Comparison of ENCODE assay signal across 2 cellular contexts in the genomic region with DNA sequence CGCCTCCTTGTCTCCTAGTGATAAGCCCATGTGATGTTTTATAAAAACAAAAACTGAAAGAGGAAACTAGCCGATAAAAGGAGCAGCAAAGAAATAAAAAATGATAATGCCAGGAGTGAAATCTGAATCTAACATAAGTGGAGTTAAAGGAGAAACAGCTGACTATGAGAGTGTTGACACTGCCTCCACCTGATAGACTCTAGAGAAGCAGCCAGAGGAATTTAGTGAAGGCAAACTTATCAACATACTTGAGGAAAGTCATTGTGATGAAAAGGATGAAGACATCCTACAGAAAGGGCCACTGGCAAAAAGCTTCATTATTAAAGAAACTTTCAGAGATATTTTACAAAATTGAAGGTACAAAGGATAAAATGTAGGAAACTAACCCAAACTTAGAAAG.
TF ChIP-seq lines count a peak whose summit lies in the region.

No MANE protein-coding gene starts in this region.

TF ChIP-seq in SK-N-SH treated with all-trans-retinoic acid at 6 μM for 48 hours, 23 proteins besides CTCF, POLR2A, EP300 and RAD21:
- no peak for TF ChIP-seq BACH2 (CRISPR knock-in tag; IDR thresholded peaks at IDR 0.05; ENCODE audit: borderline replicate concordance)
- TF ChIP-seq ZC3H10 (CRISPR knock-in tag; IDR thresholded peaks at IDR 0.05): no peak
- no peak for TF ChIP-seq ZNF70 (CRISPR knock-in tag; IDR thresholded peaks at IDR 0.05)
- TF ChIP-seq, protein P1, sequence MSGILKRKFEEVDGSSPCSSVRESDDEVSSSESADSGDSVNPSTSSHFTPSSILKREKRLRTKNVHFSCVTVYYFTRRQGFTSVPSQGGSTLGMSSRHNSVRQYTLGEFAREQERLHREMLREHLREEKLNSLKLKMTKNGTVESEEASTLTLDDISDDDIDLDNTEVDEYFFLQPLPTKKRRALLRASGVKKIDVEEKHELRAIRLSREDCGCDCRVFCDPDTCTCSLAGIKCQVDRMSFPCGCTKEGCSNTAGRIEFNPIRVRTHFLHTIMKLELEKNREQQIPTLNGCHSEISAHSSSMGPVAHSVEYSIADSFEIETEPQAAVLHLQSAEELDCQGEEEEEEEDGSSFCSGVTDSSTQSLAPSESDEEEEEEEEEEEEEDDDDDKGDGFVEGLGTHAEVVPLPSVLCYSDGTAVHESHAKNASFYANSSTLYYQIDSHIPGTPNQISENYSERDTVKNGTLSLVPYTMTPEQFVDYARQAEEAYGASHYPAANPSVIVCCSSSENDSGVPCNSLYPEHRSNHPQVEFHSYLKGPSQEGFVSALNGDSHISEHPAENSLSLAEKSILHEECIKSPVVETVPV (CRISPR knock-in tag; IDR thresholded peaks at IDR 0.05): no peak
- TF ChIP-seq GLIS3 (CRISPR knock-in tag; IDR thresholded peaks at IDR 0.05): no peak
- no peak for TF ChIP-seq ZNF8 (CRISPR knock-in tag; IDR thresholded peaks at IDR 0.05)
- no peak for TF ChIP-seq SNAI2 (CRISPR knock-in tag; IDR thresholded peaks at IDR 0.05)
- no peak for TF ChIP-seq OSR1 (CRISPR knock-in tag; IDR thresholded peaks at IDR 0.05)
- no peak for TF ChIP-seq CSDC2 (CRISPR knock-in tag; IDR thresholded peaks at IDR 0.05)
- TF ChIP-seq ESRRG (CRISPR knock-in tag; IDR thresholded peaks at IDR 0.05): no peak
- TF ChIP-seq TOX (CRISPR knock-in tag; IDR thresholded peaks at IDR 0.05; ENCODE audit: borderline replicate concordance): no peak
- no peak for TF ChIP-seq TCF4 (CRISPR knock-in tag; IDR thresholded peaks at IDR 0.05; ENCODE audit: borderline replicate concordance)
- TF ChIP-seq PPARA (CRISPR knock-in tag; IDR thresholded peaks at IDR 0.05; ENCODE audit: borderline replicate concordance): no peak
- TF ChIP-seq, protein P2, sequence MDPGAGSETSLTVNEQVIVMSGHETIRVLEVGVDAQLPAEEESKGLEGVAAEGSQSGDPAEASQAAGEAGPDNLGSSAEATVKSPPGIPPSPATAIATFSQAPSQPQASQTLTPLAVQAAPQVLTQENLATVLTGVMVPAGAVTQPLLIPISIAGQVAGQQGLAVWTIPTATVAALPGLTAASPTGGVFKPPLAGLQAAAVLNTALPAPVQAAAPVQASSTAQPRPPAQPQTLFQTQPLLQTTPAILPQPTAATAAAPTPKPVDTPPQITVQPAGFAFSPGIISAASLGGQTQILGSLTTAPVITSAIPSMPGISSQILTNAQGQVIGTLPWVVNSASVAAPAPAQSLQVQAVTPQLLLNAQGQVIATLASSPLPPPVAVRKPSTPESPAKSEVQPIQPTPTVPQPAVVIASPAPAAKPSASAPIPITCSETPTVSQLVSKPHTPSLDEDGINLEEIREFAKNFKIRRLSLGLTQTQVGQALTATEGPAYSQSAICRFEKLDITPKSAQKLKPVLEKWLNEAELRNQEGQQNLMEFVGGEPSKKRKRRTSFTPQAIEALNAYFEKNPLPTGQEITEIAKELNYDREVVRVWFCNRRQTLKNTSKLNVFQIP (CRISPR knock-in tag; IDR thresholded peaks at IDR 0.05; ENCODE audit: borderline replicate concordance, low read depth): no peak
- TF ChIP-seq, protein P3, sequence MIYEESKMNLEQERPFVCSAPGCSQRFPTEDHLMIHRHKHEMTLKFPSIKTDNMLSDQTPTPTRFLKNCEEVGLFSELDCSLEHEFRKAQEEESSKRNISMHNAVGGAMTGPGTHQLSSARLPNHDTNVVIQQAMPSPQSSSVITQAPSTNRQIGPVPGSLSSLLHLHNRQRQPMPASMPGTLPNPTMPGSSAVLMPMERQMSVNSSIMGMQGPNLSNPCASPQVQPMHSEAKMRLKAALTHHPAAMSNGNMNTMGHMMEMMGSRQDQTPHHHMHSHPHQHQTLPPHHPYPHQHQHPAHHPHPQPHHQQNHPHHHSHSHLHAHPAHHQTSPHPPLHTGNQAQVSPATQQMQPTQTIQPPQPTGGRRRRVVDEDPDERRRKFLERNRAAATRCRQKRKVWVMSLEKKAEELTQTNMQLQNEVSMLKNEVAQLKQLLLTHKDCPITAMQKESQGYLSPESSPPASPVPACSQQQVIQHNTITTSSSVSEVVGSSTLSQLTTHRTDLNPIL (CRISPR knock-in tag; IDR thresholded peaks at IDR 0.05; ENCODE audit: low read depth): no peak
- TF ChIP-seq, protein P4, sequence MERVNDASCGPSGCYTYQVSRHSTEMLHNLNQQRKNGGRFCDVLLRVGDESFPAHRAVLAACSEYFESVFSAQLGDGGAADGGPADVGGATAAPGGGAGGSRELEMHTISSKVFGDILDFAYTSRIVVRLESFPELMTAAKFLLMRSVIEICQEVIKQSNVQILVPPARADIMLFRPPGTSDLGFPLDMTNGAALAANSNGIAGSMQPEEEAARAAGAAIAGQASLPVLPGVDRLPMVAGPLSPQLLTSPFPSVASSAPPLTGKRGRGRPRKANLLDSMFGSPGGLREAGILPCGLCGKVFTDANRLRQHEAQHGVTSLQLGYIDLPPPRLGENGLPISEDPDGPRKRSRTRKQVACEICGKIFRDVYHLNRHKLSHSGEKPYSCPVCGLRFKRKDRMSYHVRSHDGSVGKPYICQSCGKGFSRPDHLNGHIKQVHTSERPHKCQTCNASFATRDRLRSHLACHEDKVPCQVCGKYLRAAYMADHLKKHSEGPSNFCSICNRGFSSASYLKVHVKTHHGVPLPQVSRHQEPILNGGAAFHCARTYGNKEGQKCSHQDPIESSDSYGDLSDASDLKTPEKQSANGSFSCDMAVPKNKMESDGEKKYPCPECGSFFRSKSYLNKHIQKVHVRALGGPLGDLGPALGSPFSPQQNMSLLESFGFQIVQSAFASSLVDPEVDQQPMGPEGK (CRISPR knock-in tag; IDR thresholded peaks at IDR 0.05; ENCODE audit: borderline replicate concordance): no peak
- TF ChIP-seq ZNF565 (CRISPR knock-in tag; conservative IDR thresholded peaks at IDR 0.05; ENCODE audit: low read depth): no peak
- no peak for TF ChIP-seq ARNTL (CRISPR knock-in tag; IDR thresholded peaks at IDR 0.05; ENCODE audit: borderline replicate concordance, low read depth)
TF ChIP-seq in SK-N-SH treated with all-trans-retinoic acid at 6 μM for 48 hours: peak in this region for 0.

TF ChIP-seq in SK-N-SH, 30 proteins besides CTCF, POLR2A, EP300 and RAD21 (continued from another document):
- TF ChIP-seq, protein P5, sequence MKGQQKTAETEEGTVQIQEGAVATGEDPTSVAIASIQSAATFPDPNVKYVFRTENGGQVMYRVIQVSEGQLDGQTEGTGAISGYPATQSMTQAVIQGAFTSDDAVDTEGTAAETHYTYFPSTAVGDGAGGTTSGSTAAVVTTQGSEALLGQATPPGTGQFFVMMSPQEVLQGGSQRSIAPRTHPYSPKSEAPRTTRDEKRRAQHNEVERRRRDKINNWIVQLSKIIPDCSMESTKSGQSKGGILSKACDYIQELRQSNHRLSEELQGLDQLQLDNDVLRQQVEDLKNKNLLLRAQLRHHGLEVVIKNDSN (IDR thresholded peaks at IDR 0.05; ENCODE audit: borderline replicate concordance, low read depth): no peak
- TF ChIP-seq JUND (IDR thresholded peaks at IDR 0.05) (no peak), TCF12 (IDR thresholded peaks at IDR 0.05) (no peak), RCOR1 (IDR thresholded peaks at IDR 0.05; ENCODE audit: low read length) (no peak), NRF1 (IDR thresholded peaks at IDR 0.05; ENCODE audit: low read depth, low read length) (no peak), YY1 (IDR thresholded peaks at IDR 0.05; ENCODE audit: low read depth) (no peak), EZH2phosphoT487 (IDR thresholded peaks at IDR 0.05; ENCODE audit: borderline replicate concordance, low read depth) (no peak), GATA2 (CRISPR knock-in tag; IDR thresholded peaks at IDR 0.05) (no peak), MEF2A (IDR thresholded peaks at IDR 0.05; ENCODE audit: borderline replicate concordance, low read depth) (no peak)
- TF ChIP-seq, protein P6, sequence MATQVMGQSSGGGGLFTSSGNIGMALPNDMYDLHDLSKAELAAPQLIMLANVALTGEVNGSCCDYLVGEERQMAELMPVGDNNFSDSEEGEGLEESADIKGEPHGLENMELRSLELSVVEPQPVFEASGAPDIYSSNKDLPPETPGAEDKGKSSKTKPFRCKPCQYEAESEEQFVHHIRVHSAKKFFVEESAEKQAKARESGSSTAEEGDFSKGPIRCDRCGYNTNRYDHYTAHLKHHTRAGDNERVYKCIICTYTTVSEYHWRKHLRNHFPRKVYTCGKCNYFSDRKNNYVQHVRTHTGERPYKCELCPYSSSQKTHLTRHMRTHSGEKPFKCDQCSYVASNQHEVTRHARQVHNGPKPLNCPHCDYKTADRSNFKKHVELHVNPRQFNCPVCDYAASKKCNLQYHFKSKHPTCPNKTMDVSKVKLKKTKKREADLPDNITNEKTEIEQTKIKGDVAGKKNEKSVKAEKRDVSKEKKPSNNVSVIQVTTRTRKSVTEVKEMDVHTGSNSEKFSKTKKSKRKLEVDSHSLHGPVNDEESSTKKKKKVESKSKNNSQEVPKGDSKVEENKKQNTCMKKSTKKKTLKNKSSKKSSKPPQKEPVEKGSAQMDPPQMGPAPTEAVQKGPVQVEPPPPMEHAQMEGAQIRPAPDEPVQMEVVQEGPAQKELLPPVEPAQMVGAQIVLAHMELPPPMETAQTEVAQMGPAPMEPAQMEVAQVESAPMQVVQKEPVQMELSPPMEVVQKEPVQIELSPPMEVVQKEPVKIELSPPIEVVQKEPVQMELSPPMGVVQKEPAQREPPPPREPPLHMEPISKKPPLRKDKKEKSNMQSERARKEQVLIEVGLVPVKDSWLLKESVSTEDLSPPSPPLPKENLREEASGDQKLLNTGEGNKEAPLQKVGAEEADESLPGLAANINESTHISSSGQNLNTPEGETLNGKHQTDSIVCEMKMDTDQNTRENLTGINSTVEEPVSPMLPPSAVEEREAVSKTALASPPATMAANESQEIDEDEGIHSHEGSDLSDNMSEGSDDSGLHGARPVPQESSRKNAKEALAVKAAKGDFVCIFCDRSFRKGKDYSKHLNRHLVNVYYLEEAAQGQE (IDR thresholded peaks at IDR 0.05; ENCODE audit: low read depth, low read length): no peak
- TF ChIP-seq, protein P7, sequence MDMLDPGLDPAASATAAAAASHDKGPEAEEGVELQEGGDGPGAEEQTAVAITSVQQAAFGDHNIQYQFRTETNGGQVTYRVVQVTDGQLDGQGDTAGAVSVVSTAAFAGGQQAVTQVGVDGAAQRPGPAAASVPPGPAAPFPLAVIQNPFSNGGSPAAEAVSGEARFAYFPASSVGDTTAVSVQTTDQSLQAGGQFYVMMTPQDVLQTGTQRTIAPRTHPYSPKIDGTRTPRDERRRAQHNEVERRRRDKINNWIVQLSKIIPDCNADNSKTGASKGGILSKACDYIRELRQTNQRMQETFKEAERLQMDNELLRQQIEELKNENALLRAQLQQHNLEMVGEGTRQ (IDR thresholded peaks at IDR 0.05; ENCODE audit: borderline replicate concordance, low read depth, low read length): no peak
